8 cellular contexts compared by ENCODE assay signal in genomic region chr7:44622342-44623151, GRCh38. TPM values are rescaled to one million over a fixed set of nuclear protein-coding genes. Genes with fewer than 3 reads are reported as not detected.
DNase-seq lines count a peak whose midpoint lies in the region; ATAC-seq and TF ChIP-seq lines count a peak whose summit lies in the region.

No MANE protein-coding gene starts in this region.

- H3K27me3 Mint-ChIP-seq in glutamatergic neuron (ENCODE audit: unreplicated experiment) = no peaks in the 10 kb centered on the region

- H3K4me1 ChIP-seq in adrenal gland (replicated peaks in 1 of 2) (peaks cover 27 to 50% of the 10 kb centered on the region in 2 donors), osteoblast (ENCODE audit: insufficient read depth, low read length) (peaks cover 22% of the 10 kb centered on the region)

- H3K36me3 Mint-ChIP-seq in glutamatergic neuron (ENCODE audit: unreplicated experiment) = no peaks in the 10 kb centered on the region

- no peak overlapping the region for H3K27ac Mint-ChIP-seq in glutamatergic neuron (ENCODE audit: unreplicated experiment)

- H3K36me3 ChIP-seq in adrenal gland (replicated peaks in 1 of 2) (peaks cover 0 to 26% of the 10 kb centered on the region in 2 donors), osteoblast (ENCODE audit: insufficient read depth, low read length) (peaks cover 22% of the 10 kb centered on the region)

- peak in 1 of 2 donors; percentile 52 for TF ChIP-seq POLR2A in adrenal gland (IDR thresholded peaks at IDR 0.05)

- peak overlapping the region; percentile 53 for H3K4me2 ChIP-seq in osteoblast (ENCODE audit: insufficient read depth, low read length)

- peaks cover 91% of the 10 kb centered on the region for H3K79me2 ChIP-seq in osteoblast (ENCODE audit: insufficient read depth, low read length)

- peak; percentile 60 for DNase-seq in activated naive CD4-positive, alpha-beta T cell treated with Interleukin-2 at 50 U/mL for 16 hours
- no peak for DNase-seq in activated naive CD4-positive, alpha-beta T cell (lab: John Stamatoyannopoulos, UW)
- DNase-seq in adrenal gland (peak; percentile 45 to 79 (median 72)), osteoblast (ENCODE audit: insufficient read length, low spot score, missing footprints) (no peak), glutamatergic neuron (no peak), medulla oblongata (ENCODE audit: extremely low spot score) (no peak), NCI-H1417 (lab: John Stamatoyannopoulos, UW) (no peak)

- H2AFZ ChIP-seq in osteoblast (ENCODE audit: low read length) = no peak overlapping the region

- WGBS in adrenal gland, 4 donors = 37 to 41% (median 40%) methylated on average over 5 of the region's 5 CpGs

- H3K27me3 ChIP-seq in adrenal gland (no peaks in the 10 kb centered on the region), osteoblast (ENCODE audit: insufficient read depth, low read length) (no peaks in the 10 kb centered on the region)

- H3K4me3 ChIP-seq in adrenal gland = peak overlapping the region in 1 of 4 donors; percentile 1
- no peak overlapping the region for H3K4me3 ChIP-seq in osteoblast (ENCODE audit: insufficient read depth, low read length)

- TF ChIP-seq CTCF in adrenal gland (IDR thresholded peaks at IDR 0.05) (no peak), osteoblast (IDR thresholded peaks at IDR 0.05; ENCODE audit: extremely low read depth, low read depth, low read length) (no peak), glutamatergic neuron (IDR thresholded peaks at IDR 0.05; ENCODE audit: partially characterized antibody, unreplicated experiment) (no peak)

- H4K20me1 ChIP-seq in osteoblast (ENCODE audit: insufficient read depth, low read length) = peaks cover 8% of the 10 kb centered on the region

- peaks cover 10% of the 10 kb centered on the region for H3K4me1 Mint-ChIP-seq in glutamatergic neuron (ENCODE audit: low read depth, unreplicated experiment)

- H3K9me3 ChIP-seq in adrenal gland (replicated peaks in 1 of 3) (no peaks in the 10 kb centered on the region), osteoblast (ENCODE audit: low read depth, low read length) (no peaks in the 10 kb centered on the region)

- H3K27ac ChIP-seq in adrenal gland = peak overlapping the region; percentile 80 to 90 (median 83)
- H3K27ac ChIP-seq in osteoblast (ENCODE audit: low read depth, low read length) = peak overlapping the region; percentile 17

- no peaks in the 10 kb centered on the region for H3K9me3 Mint-ChIP-seq in glutamatergic neuron (ENCODE audit: unreplicated experiment)

- peak; percentile 65 for ATAC-seq in HG03439 (IDR thresholded peaks at IDR 0.05; ENCODE audit: unreplicated experiment)

- no peak overlapping the region for H3K4me3 Mint-ChIP-seq in glutamatergic neuron (ENCODE audit: unreplicated experiment)

- intact Hi-C loops in adrenal gland (cut with DNase I) = no loop called here

RNA-seq across cellular contexts. Expression of gene OGDH, which starts 16.1 kb away (rescaled TPM):
- total RNA-seq in adrenal gland = 100 to 1,000 TPM; 128 to 284 (median 151) TPM
- 100 to 1,000 TPM in 1 of 3 donors, 10 to 100 TPM in 2; 46.0 to 148 (median 59.8) TPM for polyA plus RNA-seq in adrenal gland
- total RNA-seq in osteoblast = 59.2 and 64.4 TPM in 2 replicates
- total RNA-seq in glutamatergic neuron (ENCODE audit: unreplicated experiment) = 102 TPM

RNA-seq across cellular contexts. Expression of gene TMED4, which starts 40.5 kb away (rescaled TPM):
- total RNA-seq in adrenal gland (100 to 1,000 TPM in 6 of 8 donors, 10 to 100 TPM in 2; 87.5 to 189 (median 127) TPM), osteoblast (84.3 and 90.1 TPM in 2 replicates), glutamatergic neuron (ENCODE audit: unreplicated experiment) (90.7 TPM)
- polyA plus RNA-seq in adrenal gland = 10 to 100 TPM; 45.2 to 64.9 (median 46.7) TPM

RNA-seq across cellular contexts. Expression of gene DDX56, which starts 48.8 kb away (rescaled TPM):
- total RNA-seq in adrenal gland (10 to 100 TPM; 35.9 to 90.0 (median 54.7) TPM), osteoblast (34.7 and 38.9 TPM in 2 replicates), glutamatergic neuron (ENCODE audit: unreplicated experiment) (84.3 TPM)
- 100 to 1,000 TPM in 2 of 3 donors, 10 to 100 TPM in 1; 71.4 to 543 (median 232) TPM for polyA plus RNA-seq in adrenal gland

Comparison
In these comparisons a context has a peak if more than half of its experiments do, and no peak if none do; other contexts are left out.
1. DNase-seq: peak in activated naive CD4-positive, alpha-beta T cell treated with Interleukin-2 at 50 U/mL for 16 hours (single experiment) and adrenal gland (7 of 7); none in activated naive CD4-positive, alpha-beta T cell (0 of 4), osteoblast (single experiment), glutamatergic neuron (single experiment), medulla oblongata (single experiment) and NCI-H1417 (0 of 3).